12 cellular contexts compared by ENCODE assay signal in the genomic region with DNA sequence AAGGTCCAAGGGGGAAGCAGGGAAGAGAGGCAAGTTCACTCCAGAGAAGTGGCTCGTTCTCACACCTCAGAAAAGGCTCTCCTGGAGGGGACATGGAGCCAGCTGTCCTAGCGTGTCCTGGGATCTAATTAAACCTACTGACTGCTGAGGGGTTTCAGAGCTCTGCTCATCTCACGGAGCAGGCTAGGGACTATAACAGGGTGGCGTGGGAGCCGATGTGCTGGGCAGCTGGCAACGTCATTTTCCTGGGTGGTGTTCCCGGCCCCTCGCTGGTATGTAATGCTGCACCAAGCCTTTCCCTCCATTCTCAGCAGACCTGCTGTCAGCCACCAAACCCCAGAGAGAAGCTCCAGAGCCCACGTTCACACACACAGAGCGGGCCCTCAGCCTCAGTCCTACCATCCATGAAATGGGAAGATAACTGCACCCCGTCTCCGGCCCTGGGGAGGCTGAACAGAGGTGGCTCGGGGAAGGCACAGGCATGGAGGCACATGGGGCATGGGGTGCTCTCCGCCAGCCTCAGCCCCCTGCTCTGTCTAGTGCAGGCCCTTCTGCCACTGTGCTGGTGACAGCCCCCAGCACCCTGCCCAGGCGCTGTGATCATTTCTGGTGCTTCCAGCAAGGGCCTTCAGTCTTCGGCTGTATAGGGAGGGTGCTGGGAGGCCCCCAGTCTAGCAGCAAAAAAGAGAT. TPM values are rescaled to one million over a fixed set of nuclear protein-coding genes. Genes with fewer than 3 reads are reported as not detected.
DNase-seq lines count a peak whose midpoint lies in the region; ATAC-seq lines count a peak whose summit lies in the region.
"Had no signal": no experiment of that assay in that cellular context is flagged by ENCODE, and none has a peak within 500 bp of the region (broad histone marks: within the 10 kb centered on the region; RNA-seq: fewer than 3 reads in every experiment).

No MANE protein-coding gene starts in this region.

- peaks cover 11 to 74% (median 17%) of the 10 kb centered on the region in 3 donors for H3K36me3 Mint-ChIP-seq in CD8-positive, alpha-beta memory T cell
- peaks cover 62% of the 10 kb centered on the region for H3K36me3 Mint-ChIP-seq in activated T-helper 1 cell treated with anti-CD3 and anti-CD28 coated beads, Interleukin-12 subunit alpha, Interleukin-12 subunit beta, Interleukin-2, Interleukin-4 antibody, amounts not matched to agents 30 ng/mL and 10 ng/mL and 1 ng/mL, durations not matched to agents 14 hours and 24 hours and 36 hours (ENCODE audit: low read depth)

- H3K27ac Mint-ChIP-seq in CD8-positive, alpha-beta memory T cell = peak overlapping the region; percentile 92 to 100 (median 98)
- H3K27ac Mint-ChIP-seq in activated T-helper 1 cell treated with anti-CD3 and anti-CD28 coated beads, Interleukin-12 subunit alpha, Interleukin-12 subunit beta, Interleukin-2, Interleukin-4 antibody, amounts not matched to agents 30 ng/mL and 10 ng/mL and 1 ng/mL, durations not matched to agents 14 hours and 24 hours and 36 hours = peak overlapping the region; percentile 74

- intact Hi-C loops in activated T-helper 1 cell treated with anti-CD3 and anti-CD28 coated beads, Interleukin-12 subunit alpha, Interleukin-12 subunit beta, Interleukin-2, Interleukin-4 antibody, amounts not matched to agents 30 ng/mL and 10 ng/mL and 1 ng/mL, durations not matched to agents 14 hours and 24 hours and 36 hours (cut with micrococcal nuclease) = no loop called here

- POLR2A ChIA-PET in CD8-positive, alpha-beta memory T cell (lab: Charles Lee) = interaction anchor here (0.5 to 4.7 kb wide), 3 partner anchors 9 to 477 kb away, joined by 3 to 34 read pairs (median 3); no protein-coding TSS in a partner anchor

- peak overlapping the region; percentile 80 for H3K9ac ChIP-seq in BLaER1

- no peaks in the 10 kb centered on the region for H3K27me3 Mint-ChIP-seq in CD8-positive, alpha-beta memory T cell
- no peaks in the 10 kb centered on the region for H3K27me3 Mint-ChIP-seq in activated T-helper 1 cell treated with anti-CD3 and anti-CD28 coated beads, Interleukin-12 subunit alpha, Interleukin-12 subunit beta, Interleukin-2, Interleukin-4 antibody, amounts not matched to agents 30 ng/mL and 10 ng/mL and 1 ng/mL, durations not matched to agents 14 hours and 24 hours and 36 hours (ENCODE audit: insufficient read depth)

- H3K36me3 ChIP-seq in BLaER1 = peaks cover 3% of the 10 kb centered on the region; the same call in 1 of the 2 replicates
- peaks cover 9% of the 10 kb centered on the region for H3K36me3 ChIP-seq in CD8-positive, alpha-beta memory T cell (ENCODE audit: insufficient read depth, low read length)

- CTCF ChIA-PET in CD8-positive, alpha-beta memory T cell (lab: Charles Lee) = interaction anchor here (1.0 to 7.9 kb wide), 5 partner anchors 9 to 43 kb away, joined by 3 to 50 read pairs (median 6); no protein-coding TSS in a partner anchor

- peak overlapping the region; percentile 97 for H3K4me2 ChIP-seq in BLaER1

- H3K4me1 ChIP-seq in BLaER1 = peaks cover 75% of the 10 kb centered on the region
- peaks cover 44% of the 10 kb centered on the region for H3K4me1 ChIP-seq in CD8-positive, alpha-beta memory T cell (ENCODE audit: insufficient read depth, low read length)

- peaks cover 21% of the 10 kb centered on the region for H3K9me3 ChIP-seq in BLaER1
- no peaks in the 10 kb centered on the region for H3K9me3 ChIP-seq in CD8-positive, alpha-beta memory T cell (ENCODE audit: low read length)

- H3K27ac ChIP-seq in BLaER1 = peak overlapping the region; percentile 92
- H3K27ac ChIP-seq in CD8-positive, alpha-beta memory T cell (ENCODE audit: low read depth, low read length) = peak overlapping the region; percentile 94
- H3K27ac ChIP-seq: RWPE1 had no signal

- H3K4me3 Mint-ChIP-seq in CD8-positive, alpha-beta memory T cell = peak overlapping the region; percentile 90 to 99 (median 96)
- peak overlapping the region; percentile 90 for H3K4me3 Mint-ChIP-seq in activated T-helper 1 cell treated with anti-CD3 and anti-CD28 coated beads, Interleukin-12 subunit alpha, Interleukin-12 subunit beta, Interleukin-2, Interleukin-4 antibody, amounts not matched to agents 30 ng/mL and 10 ng/mL and 1 ng/mL, durations not matched to agents 14 hours and 24 hours and 36 hours

- no peaks in the 10 kb centered on the region for H3K27me3 ChIP-seq in BLaER1
- H3K27me3 ChIP-seq in CD8-positive, alpha-beta memory T cell (ENCODE audit: insufficient read depth, low read length, poor library complexity, severe bottlenecking) = no peaks in the 10 kb centered on the region

- no peaks in the 10 kb centered on the region for H4K20me1 ChIP-seq in BLaER1

- peak overlapping the region; percentile 72 for H3K4me3 ChIP-seq in BLaER1
- H3K4me3 ChIP-seq in CD8-positive, alpha-beta memory T cell (ENCODE audit: low read length) = peak overlapping the region; percentile 81

- ATAC-seq in GM19463 (IDR thresholded peaks at IDR 0.05; ENCODE audit: unreplicated experiment) (no peak), GM19395 (IDR thresholded peaks at IDR 0.05; ENCODE audit: unreplicated experiment) (no peak), GM18520 (IDR thresholded peaks at IDR 0.05; ENCODE audit: unreplicated experiment) (no peak)

- peaks cover 0 to 17% (median 12%) of the 10 kb centered on the region in 5 donors for H3K9me3 Mint-ChIP-seq in CD8-positive, alpha-beta memory T cell
- peaks cover 27% of the 10 kb centered on the region for H3K9me3 Mint-ChIP-seq in activated T-helper 1 cell treated with anti-CD3 and anti-CD28 coated beads, Interleukin-12 subunit alpha, Interleukin-12 subunit beta, Interleukin-2, Interleukin-4 antibody, amounts not matched to agents 30 ng/mL and 10 ng/mL and 1 ng/mL, durations not matched to agents 14 hours and 24 hours and 36 hours

- peaks cover 71 to 92% (median 76%) of the 10 kb centered on the region in 3 donors for H3K4me1 Mint-ChIP-seq in CD8-positive, alpha-beta memory T cell
- H3K4me1 Mint-ChIP-seq in activated T-helper 1 cell treated with anti-CD3 and anti-CD28 coated beads, Interleukin-12 subunit alpha, Interleukin-12 subunit beta, Interleukin-2, Interleukin-4 antibody, amounts not matched to agents 30 ng/mL and 10 ng/mL and 1 ng/mL, durations not matched to agents 14 hours and 24 hours and 36 hours (ENCODE audit: low read depth) = peaks cover 75% of the 10 kb centered on the region

- DNase-seq in CD8-positive, alpha-beta memory T cell = no peak
- no peak for DNase-seq in activated T-helper 1 cell treated with anti-CD3 and anti-CD28 coated beads, Interleukin-12 subunit alpha, Interleukin-12 subunit beta, Interleukin-2, Interleukin-4 antibody, amounts not matched to agents 30 ng/mL and 10 ng/mL and 1 ng/mL, durations not matched to agents 14 hours and 24 hours and 36 hours (ENCODE audit: low spot score)
- DNase-seq in myocyte (ENCODE audit: low read depth) = peak; percentile 66
- DNase-seq: HCEC 1CT; mesendoderm; NCI-H446; stimulated activated CD4-positive, alpha-beta T cell treated with anti-CD3 and anti-CD28 coated beads, Interleukin-4, amount 100 ng/mL, for 1 hour had no signal

RNA-seq across cellular contexts. Expression of a gene that starts 1.9 kb away (rescaled TPM):
- total RNA-seq in CD8-positive, alpha-beta memory T cell = 100 to 1,000 TPM; 124 to 131 TPM
- polyA plus RNA-seq in CD8-positive, alpha-beta memory T cell = 889 TPM
- 127 and 133 TPM in 2 replicates for total RNA-seq in activated T-helper 1 cell treated with anti-CD3 and anti-CD28 coated beads, Interleukin-12 subunit alpha, Interleukin-12 subunit beta, Interleukin-2, Interleukin-4 antibody, amounts not matched to agents 30 ng/mL and 10 ng/mL and 1 ng/mL, durations not matched to agents 14 hours and 24 hours and 36 hours
- 5.4 and 6.8 TPM in 2 replicates for total RNA-seq in myocyte
- 1.7 TPM for polyA plus RNA-seq in myocyte (2012)

RNA-seq across cellular contexts. Expression of a gene that starts 41.6 kb away (rescaled TPM):
- total RNA-seq in CD8-positive, alpha-beta memory T cell = 10 to 100 TPM; 82.5 to 83.6 TPM
- polyA plus RNA-seq in CD8-positive, alpha-beta memory T cell = 228 TPM
- 57.7 and 58.7 TPM in 2 replicates for total RNA-seq in activated T-helper 1 cell treated with anti-CD3 and anti-CD28 coated beads, Interleukin-12 subunit alpha, Interleukin-12 subunit beta, Interleukin-2, Interleukin-4 antibody, amounts not matched to agents 30 ng/mL and 10 ng/mL and 1 ng/mL, durations not matched to agents 14 hours and 24 hours and 36 hours
- total RNA-seq in myocyte = 59.8 and 70.5 TPM in 2 replicates
- polyA plus RNA-seq in myocyte (2012) = 75.1 TPM

Comparison
In these comparisons a context has a peak if more than half of its experiments do, and no peak if none do; other contexts are left out.
1. RNA of a gene that starts 1.9 kb away (total RNA-seq): 127 to 133 TPM in activated T-helper 1 cell treated with anti-CD3 and anti-CD28 coated beads, Interleukin-12 subunit alpha, Interleukin-12 subunit beta, Interleukin-2, Interleukin-4 antibody, amounts not matched to agents 30 ng/mL and 10 ng/mL and 1 ng/mL, durations not matched to agents 14 hours and 24 hours and 36 hours and 124 to 131 TPM in CD8-positive, alpha-beta memory T cell; 5.4 to 6.8 TPM in myocyte; every median in the first group is over 10 times any median in the second.